ENCODE assay signal across 27 cellular contexts in the genomic region with DNA sequence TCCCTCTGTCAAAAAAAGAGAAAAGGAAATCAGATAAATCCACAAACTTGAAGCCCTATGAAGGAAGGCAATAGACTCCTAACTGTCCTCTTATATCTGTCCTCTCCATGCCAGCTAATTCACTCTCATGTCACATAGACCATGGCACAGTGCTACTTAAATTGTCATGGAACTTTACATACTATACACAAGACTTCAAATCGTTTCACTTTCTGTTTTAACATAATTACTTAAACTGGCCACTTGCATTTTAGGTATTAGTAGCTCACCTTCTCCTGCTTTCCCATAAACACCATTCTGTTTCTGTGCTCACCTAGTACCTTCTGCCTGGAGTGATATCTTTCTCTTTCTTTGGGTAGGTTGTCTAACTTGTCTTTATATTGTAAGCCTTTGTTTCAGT.
"Had no signal": no experiment of that assay in that cellular context is flagged by ENCODE, and none has a peak within 500 bp of the region (broad histone marks: within the 10 kb centered on the region; RNA-seq: fewer than 3 reads in every experiment).

No MANE protein-coding gene starts in this region.

- H3K36me3 ChIP-seq: colonic mucosa, esophagus squamous epithelium, gastrocnemius medialis, heart right ventricle, left lung, lower lobe of right lung had no signal

- ATAC-seq: effector memory CD8-positive, alpha-beta T cell; esophagus mucosa; gastrocnemius medialis; heart right ventricle; left cardiac atrium; left lung; left ventricle myocardium superior; lower lobe of right lung; mucosa of descending colon had no signal

- H3K4me3 ChIP-seq: colonic mucosa, esophagus squamous epithelium, gastrocnemius medialis, heart right ventricle, left lung, lower lobe of right lung, mucosa of descending colon had no signal

- H3K27me3 Mint-ChIP-seq: dendritic cell treated with granulocyte-macrophage colony-stimulating factor and Interleukin-4, amounts not matched to agents 40 ng/mL and 50 ng/mL, for 4 days; effector memory CD8-positive, alpha-beta T cell had no signal

- H3K4me1 Mint-ChIP-seq: endodermal cell, mesothelial cell of epicardium had no signal

- H3K27ac Mint-ChIP-seq: dendritic cell treated with granulocyte-macrophage colony-stimulating factor and Interleukin-4, amounts not matched to agents 40 ng/mL and 50 ng/mL, for 4 days; effector memory CD8-positive, alpha-beta T cell; endodermal cell; mesothelial cell of epicardium had no signal

- H3K4me1 ChIP-seq: colonic mucosa, esophagus squamous epithelium, gastrocnemius medialis, heart right ventricle, left lung, lower lobe of right lung had no signal

- H3K9me3 Mint-ChIP-seq: dendritic cell treated with granulocyte-macrophage colony-stimulating factor and Interleukin-4, amounts not matched to agents 40 ng/mL and 50 ng/mL, for 4 days had no signal

- H3K36me3 Mint-ChIP-seq: mesothelial cell of epicardium had no signal

- H3K27ac ChIP-seq: colonic mucosa, epithelial cell of prostate, esophagus squamous epithelium, gastrocnemius medialis, heart right ventricle, left lung, lower lobe of right lung had no signal

- FAIRE-seq: endometrium, islet of Langerhans, keratinocyte had no signal

- H3K4me3 Mint-ChIP-seq: dendritic cell treated with granulocyte-macrophage colony-stimulating factor and Interleukin-4, amounts not matched to agents 40 ng/mL and 50 ng/mL, for 4 days; effector memory CD8-positive, alpha-beta T cell; endodermal cell; mesothelial cell of epicardium had no signal

- DNase-seq: colonic mucosa; cortex of kidney; effector CD8-positive, alpha-beta T cell; effector memory CD8-positive, alpha-beta T cell; endodermal cell; erythroblast; esophagus squamous epithelium; foreskin fibroblast; foreskin melanocyte; gastrocnemius medialis; glutamatergic neuron; head of caudate nucleus; heart right ventricle; hippocampal formation; left cardiac atrium; left lung; left ventricle myocardium superior; lower lobe of right lung; mesenchymal stem cell; mucosa of descending colon had no signal

- H3K9me3 ChIP-seq: colonic mucosa, esophagus squamous epithelium, gastrocnemius medialis, heart right ventricle, left lung, lower lobe of right lung, mucosa of descending colon had no signal

- H3K27me3 ChIP-seq: colonic mucosa, esophagus squamous epithelium, gastrocnemius medialis, heart right ventricle, left lung had no signal
